ENCODE assay signal across 1 cellular context in genomic region chr7:45021604-45022296, GRCh38.
A peak's percentile ranks its signal among the peaks of the same experiment; 100 is the strongest.
TF ChIP-seq lines count a peak whose summit lies in the region.

No MANE protein-coding gene starts in this region.

TF ChIP-seq in GM12878, 131 proteins besides CTCF, POLR2A, EP300 and RAD21 (continued from another document and continues in another):
- TF ChIP-seq CBX5 (IDR thresholded peaks at IDR 0.05; ENCODE audit: low read depth) (no peak), TBL1XR1 (IDR thresholded peaks at IDR 0.05; ENCODE audit: low read depth, low read length) (no peak), FOXM1 (IDR thresholded peaks at IDR 0.05; ENCODE audit: low read depth, low read length) (peak; percentile 74; the same call in 1 of the 2 replicates), EZH2 (IDR thresholded peaks at IDR 0.05; ENCODE audit: borderline replicate concordance, control insufficient read depth, low read depth, low read length) (no peak), BACH1 (IDR thresholded peaks at IDR 0.05; ENCODE audit: borderline replicate concordance) (no peak), EED (IDR thresholded peaks at IDR 0.05; ENCODE audit: low read depth) (peak; percentile 80), BMI1 (IDR thresholded peaks at IDR 0.05; ENCODE audit: borderline replicate concordance) (no peak), PAX5 (IDR thresholded peaks at IDR 0.05; ENCODE audit: borderline replicate concordance, low read depth, low read length) (peak; percentile 87; the same call in 1 of the 2 replicates), SREBF1 (IDR thresholded peaks at IDR 0.05; ENCODE audit: low read length) (no peak), GABPA (IDR thresholded peaks at IDR 0.05; ENCODE audit: low read depth) (no peak), ZNF207 (IDR thresholded peaks at IDR 0.05; ENCODE audit: borderline replicate concordance) (no peak), PKNOX1 (IDR thresholded peaks at IDR 0.05) (peak; percentile 78), ZNF622 (IDR thresholded peaks at IDR 0.05) (no peak), CREM (IDR thresholded peaks at IDR 0.05; ENCODE audit: low read depth) (no peak), SUZ12 (IDR thresholded peaks at IDR 0.05; ENCODE audit: unreplicated experiment) (no peak), IRF4 (IDR thresholded peaks at IDR 0.05; ENCODE audit: low read depth, low read length) (0 out of 2 replicates have a peak, but pooled peaks have one; percentile 22), FOS (IDR thresholded peaks at IDR 0.05; ENCODE audit: borderline replicate concordance, extremely low read depth, insufficient read length) (no peak), CHD2 (IDR thresholded peaks at IDR 0.05; ENCODE audit: borderline replicate concordance, low read depth, low read length) (no peak), JUND (IDR thresholded peaks at IDR 0.05; ENCODE audit: low read depth, low read length) (no peak), POLR2AphosphoS5 (IDR thresholded peaks at IDR 0.05; ENCODE audit: low read length) (no peak), CBX3 (IDR thresholded peaks at IDR 0.05; ENCODE audit: borderline replicate concordance, low read depth) (no peak), ASH2L (IDR thresholded peaks at IDR 0.05; ENCODE audit: borderline replicate concordance, low read depth) (no peak), SIX5 (IDR thresholded peaks at IDR 0.05; ENCODE audit: low read depth, low read length, severe bottlenecking) (no peak), NRF1 (conservative IDR thresholded peaks at IDR 0.05; ENCODE audit: low read depth, low read length) (no peak), SKIL (IDR thresholded peaks at IDR 0.05; ENCODE audit: low read depth, poor library complexity, severe bottlenecking) (no peak), BCLAF1 (IDR thresholded peaks at IDR 0.05) (no peak), PAX8 (IDR thresholded peaks at IDR 0.05) (no peak), YY1 (IDR thresholded peaks at IDR 0.05; ENCODE audit: low read depth, low read length) (no peak), CEBPZ (IDR thresholded peaks at IDR 0.05; ENCODE audit: low read depth, low read length) (no peak), NR2C2 (IDR thresholded peaks at IDR 0.05; ENCODE audit: borderline replicate concordance, control insufficient read depth, insufficient read length, low read depth) (no peak), RELA (IDR thresholded peaks at IDR 0.05; ENCODE audit: borderline replicate concordance, partially characterized antibody) (no peak), TCF3 (IDR thresholded peaks at IDR 0.05; ENCODE audit: borderline replicate concordance, insufficient read depth, low read depth, low read length) (peak; percentile 88; the same call in 1 of the 2 replicates), EGR1 (IDR thresholded peaks at IDR 0.05; ENCODE audit: borderline replicate concordance in 1 of 2, low read depth in 2 of 2, low read length in 2 of 2) (no peak), STAT3 (IDR thresholded peaks at IDR 0.05; ENCODE audit: low read depth, low read length) (no peak)
- TF ChIP-seq, protein P1, sequence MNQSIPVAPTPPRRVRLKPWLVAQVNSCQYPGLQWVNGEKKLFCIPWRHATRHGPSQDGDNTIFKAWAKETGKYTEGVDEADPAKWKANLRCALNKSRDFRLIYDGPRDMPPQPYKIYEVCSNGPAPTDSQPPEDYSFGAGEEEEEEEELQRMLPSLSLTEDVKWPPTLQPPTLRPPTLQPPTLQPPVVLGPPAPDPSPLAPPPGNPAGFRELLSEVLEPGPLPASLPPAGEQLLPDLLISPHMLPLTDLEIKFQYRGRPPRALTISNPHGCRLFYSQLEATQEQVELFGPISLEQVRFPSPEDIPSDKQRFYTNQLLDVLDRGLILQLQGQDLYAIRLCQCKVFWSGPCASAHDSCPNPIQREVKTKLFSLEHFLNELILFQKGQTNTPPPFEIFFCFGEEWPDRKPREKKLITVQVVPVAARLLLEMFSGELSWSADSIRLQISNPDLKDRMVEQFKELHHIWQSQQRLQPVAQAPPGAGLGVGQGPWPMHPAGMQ (IDR thresholded peaks at IDR 0.05; ENCODE audit: borderline replicate concordance), result no peak
- TF ChIP-seq, protein P2, sequence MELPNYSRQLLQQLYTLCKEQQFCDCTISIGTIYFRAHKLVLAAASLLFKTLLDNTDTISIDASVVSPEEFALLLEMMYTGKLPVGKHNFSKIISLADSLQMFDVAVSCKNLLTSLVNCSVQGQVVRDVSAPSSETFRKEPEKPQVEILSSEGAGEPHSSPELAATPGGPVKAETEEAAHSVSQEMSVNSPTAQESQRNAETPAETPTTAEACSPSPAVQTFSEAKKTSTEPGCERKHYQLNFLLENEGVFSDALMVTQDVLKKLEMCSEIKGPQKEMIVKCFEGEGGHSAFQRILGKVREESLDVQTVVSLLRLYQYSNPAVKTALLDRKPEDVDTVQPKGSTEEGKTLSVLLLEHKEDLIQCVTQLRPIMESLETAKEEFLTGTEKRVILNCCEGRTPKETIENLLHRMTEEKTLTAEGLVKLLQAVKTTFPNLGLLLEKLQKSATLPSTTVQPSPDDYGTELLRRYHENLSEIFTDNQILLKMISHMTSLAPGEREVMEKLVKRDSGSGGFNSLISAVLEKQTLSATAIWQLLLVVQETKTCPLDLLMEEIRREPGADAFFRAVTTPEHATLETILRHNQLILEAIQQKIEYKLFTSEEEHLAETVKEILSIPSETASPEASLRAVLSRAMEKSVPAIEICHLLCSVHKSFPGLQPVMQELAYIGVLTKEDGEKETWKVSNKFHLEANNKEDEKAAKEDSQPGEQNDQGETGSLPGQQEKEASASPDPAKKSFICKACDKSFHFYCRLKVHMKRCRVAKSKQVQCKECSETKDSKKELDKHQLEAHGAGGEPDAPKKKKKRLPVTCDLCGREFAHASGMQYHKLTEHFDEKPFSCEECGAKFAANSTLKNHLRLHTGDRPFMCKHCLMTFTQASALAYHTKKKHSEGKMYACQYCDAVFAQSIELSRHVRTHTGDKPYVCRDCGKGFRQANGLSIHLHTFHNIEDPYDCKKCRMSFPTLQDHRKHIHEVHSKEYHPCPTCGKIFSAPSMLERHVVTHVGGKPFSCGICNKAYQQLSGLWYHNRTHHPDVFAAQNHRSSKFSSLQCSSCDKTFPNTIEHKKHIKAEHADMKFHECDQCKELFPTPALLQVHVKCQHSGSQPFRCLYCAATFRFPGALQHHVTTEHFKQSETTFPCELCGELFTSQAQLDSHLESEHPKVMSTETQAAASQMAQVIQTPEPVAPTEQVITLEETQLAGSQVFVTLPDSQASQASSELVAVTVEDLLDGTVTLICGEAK (IDR thresholded peaks at IDR 0.05; ENCODE audit: borderline replicate concordance), result no peak
- TF ChIP-seq, protein P3, sequence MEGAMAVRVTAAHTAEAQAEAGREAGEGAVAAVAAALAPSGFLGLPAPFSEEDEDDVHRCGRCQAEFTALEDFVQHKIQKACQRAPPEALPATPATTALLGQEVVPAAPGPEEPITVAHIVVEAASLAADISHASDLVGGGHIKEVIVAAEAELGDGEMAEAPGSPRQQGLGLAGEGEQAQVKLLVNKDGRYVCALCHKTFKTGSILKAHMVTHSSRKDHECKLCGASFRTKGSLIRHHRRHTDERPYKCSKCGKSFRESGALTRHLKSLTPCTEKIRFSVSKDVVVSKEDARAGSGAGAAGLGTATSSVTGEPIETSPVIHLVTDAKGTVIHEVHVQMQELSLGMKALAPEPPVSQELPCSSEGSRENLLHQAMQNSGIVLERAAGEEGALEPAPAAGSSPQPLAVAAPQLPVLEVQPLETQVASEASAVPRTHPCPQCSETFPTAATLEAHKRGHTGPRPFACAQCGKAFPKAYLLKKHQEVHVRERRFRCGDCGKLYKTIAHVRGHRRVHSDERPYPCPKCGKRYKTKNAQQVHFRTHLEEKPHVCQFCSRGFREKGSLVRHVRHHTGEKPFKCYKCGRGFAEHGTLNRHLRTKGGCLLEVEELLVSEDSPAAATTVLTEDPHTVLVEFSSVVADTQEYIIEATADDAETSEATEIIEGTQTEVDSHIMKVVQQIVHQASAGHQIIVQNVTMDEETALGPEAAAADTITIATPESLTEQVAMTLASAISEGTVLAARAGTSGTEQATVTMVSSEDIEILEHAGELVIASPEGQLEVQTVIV (IDR thresholded peaks at IDR 0.05; ENCODE audit: borderline replicate concordance, partially characterized antibody), result no peak
- TF ChIP-seq, protein P4, sequence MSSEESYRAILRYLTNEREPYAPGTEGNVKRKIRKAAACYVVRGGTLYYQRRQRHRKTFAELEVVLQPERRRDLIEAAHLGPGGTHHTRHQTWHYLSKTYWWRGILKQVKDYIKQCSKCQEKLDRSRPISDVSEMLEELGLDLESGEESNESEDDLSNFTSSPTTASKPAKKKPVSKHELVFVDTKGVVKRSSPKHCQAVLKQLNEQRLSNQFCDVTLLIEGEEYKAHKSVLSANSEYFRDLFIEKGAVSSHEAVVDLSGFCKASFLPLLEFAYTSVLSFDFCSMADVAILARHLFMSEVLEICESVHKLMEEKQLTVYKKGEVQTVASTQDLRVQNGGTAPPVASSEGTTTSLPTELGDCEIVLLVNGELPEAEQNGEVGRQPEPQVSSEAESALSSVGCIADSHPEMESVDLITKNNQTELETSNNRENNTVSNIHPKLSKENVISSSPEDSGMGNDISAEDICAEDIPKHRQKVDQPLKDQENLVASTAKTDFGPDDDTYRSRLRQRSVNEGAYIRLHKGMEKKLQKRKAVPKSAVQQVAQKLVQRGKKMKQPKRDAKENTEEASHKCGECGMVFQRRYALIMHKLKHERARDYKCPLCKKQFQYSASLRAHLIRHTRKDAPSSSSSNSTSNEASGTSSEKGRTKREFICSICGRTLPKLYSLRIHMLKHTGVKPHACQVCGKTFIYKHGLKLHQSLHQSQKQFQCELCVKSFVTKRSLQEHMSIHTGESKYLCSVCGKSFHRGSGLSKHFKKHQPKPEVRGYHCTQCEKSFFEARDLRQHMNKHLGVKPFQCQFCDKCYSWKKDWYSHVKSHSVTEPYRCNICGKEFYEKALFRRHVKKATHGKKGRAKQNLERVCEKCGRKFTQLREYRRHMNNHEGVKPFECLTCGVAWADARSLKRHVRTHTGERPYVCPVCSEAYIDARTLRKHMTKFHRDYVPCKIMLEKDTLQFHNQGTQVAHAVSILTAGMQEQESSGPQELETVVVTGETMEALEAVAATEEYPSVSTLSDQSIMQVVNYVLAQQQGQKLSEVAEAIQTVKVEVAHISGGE (CRISPR knock-in tag; IDR thresholded peaks at IDR 0.05), result no peak
